Comparison of ENCODE assay signal across 30 cellular contexts in the genomic region with DNA sequence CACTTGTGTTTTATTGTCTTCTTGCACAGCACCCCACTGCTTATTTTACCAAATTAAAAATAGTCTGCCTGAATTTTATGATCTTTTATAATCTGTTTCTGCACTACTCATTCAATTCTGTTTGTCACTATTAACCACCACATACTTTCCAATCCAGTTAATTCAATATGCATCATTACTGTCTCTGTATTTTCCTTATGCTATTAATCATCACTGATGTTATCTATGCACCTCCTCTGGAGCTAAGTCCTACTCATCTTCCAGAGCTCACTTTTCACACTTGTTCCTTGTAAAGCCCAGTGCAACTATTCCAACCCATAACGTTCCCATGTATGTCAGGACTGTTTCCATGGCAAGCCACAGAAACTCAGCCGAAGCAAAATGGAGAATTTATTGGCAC.
"Had no signal": no experiment of that assay in that cellular context is flagged by ENCODE, and none has a peak within 500 bp of the region (broad histone marks: within the 10 kb centered on the region; RNA-seq: fewer than 3 reads in every experiment).

No MANE protein-coding gene starts in this region.

- H3K9me3 Mint-ChIP-seq: activated CD4-positive, alpha-beta memory T cell treated with anti-CD3 and anti-CD28 coated beads, Interleukin-2, amount 10 ng/mL, durations not matched to agents 7 days and 5 days; activated CD4-positive, alpha-beta T cell treated with anti-CD3 and anti-CD28 coated beads, Interleukin-2, amount 10 ng/mL, durations not matched to agents 7 days and 5 days; activated T-cell treated with anti-CD3 and anti-CD28 coated beads, Interleukin-2, amount 50 U/mL, for 24 hours; central memory CD8-positive, alpha-beta T cell; neural crest cell; stimulated activated naive B cell treated with anti-CD40 and anti-IgM and Interleukin-4, amounts not matched to agents 10 μg/mL and 1 μg/mL and 100 μg/mL, for 72 hours had no signal

- H3K4me1 ChIP-seq: esophagus squamous epithelium, gastroesophageal sphincter, pancreas, stomach, thyroid gland, upper lobe of left lung, vagina had no signal

- H3K9me3 ChIP-seq: esophagus squamous epithelium, pancreas, thyroid gland, upper lobe of left lung, vagina had no signal

- H3K4me3 ChIP-seq: esophagus squamous epithelium, gastroesophageal sphincter, pancreas, stomach, thyroid gland, upper lobe of left lung, vagina had no signal

- DNase-seq: activated CD4-positive, alpha-beta memory T cell treated with anti-CD3 and anti-CD28 coated beads, Interleukin-2, amount 10 ng/mL, durations not matched to agents 7 days and 5 days; activated CD4-positive, alpha-beta T cell treated with anti-CD3 and anti-CD28 coated beads for 1 hour; activated CD4-positive, alpha-beta T cell treated with anti-CD3 and anti-CD28 coated beads, Interleukin-2, amount 10 ng/mL, durations not matched to agents 7 days and 5 days; activated CD8-positive, alpha-beta memory T cell treated with anti-CD3 and anti-CD28 coated beads, Interleukin-2, amount 50 U/mL, for 48 hours; activated gamma-delta T cell; activated naive CD4-positive, alpha-beta T cell treated with anti-CD3 and anti-CD28 coated beads, Interleukin-2, amount 50 U/mL, for 16 hours; activated T-cell treated with anti-CD3 and anti-CD28 coated beads, Interleukin-2, amount 50 U/mL, for 24 hours; amniotic stem cell; dermis blood vessel endothelial cell; effector CD4-positive, alpha-beta T cell; esophagus squamous epithelium; head of caudate nucleus; hippocampal formation; left cardiac atrium; left ventricle myocardium superior; naive B cell; nucleus accumbens; pancreas; right cardiac atrium; stimulated activated CD4-positive, alpha-beta T cell treated with anti-CD3 and anti-CD28 coated beads, Interleukin-15, amount 100 ng/mL, for 24 hours; stimulated activated CD4-positive, alpha-beta T cell treated with anti-CD3 and anti-CD28 coated beads, Interleukin-2, amount 100 ng/mL, for 24 hours; stimulated activated naive B cell treated with anti-CD40 and anti-IgM and Interleukin-4, amounts not matched to agents 10 μg/mL and 1 μg/mL and 100 μg/mL, for 72 hours; stomach; T-helper 9 cell; thyroid gland; upper lobe of left lung had no signal

- H3K27ac ChIP-seq: esophagus squamous epithelium, gastroesophageal sphincter, pancreas, stomach, thyroid gland, upper lobe of left lung, vagina had no signal

- H3K36me3 Mint-ChIP-seq: naive B cell; stimulated activated naive B cell treated with anti-CD40 and anti-IgM and Interleukin-4, amounts not matched to agents 10 μg/mL and 1 μg/mL and 100 μg/mL, for 72 hours had no signal

- H3K4me3 Mint-ChIP-seq: activated CD4-positive, alpha-beta memory T cell treated with anti-CD3 and anti-CD28 coated beads, Interleukin-2, amount 10 ng/mL, durations not matched to agents 7 days and 5 days; activated CD4-positive, alpha-beta T cell treated with anti-CD3 and anti-CD28 coated beads, Interleukin-2, amount 10 ng/mL, durations not matched to agents 7 days and 5 days; activated T-cell treated with anti-CD3 and anti-CD28 coated beads, Interleukin-2, amount 50 U/mL, for 24 hours; central memory CD8-positive, alpha-beta T cell; naive B cell; neural crest cell; stimulated activated naive B cell treated with anti-CD40 and anti-IgM and Interleukin-4, amounts not matched to agents 10 μg/mL and 1 μg/mL and 100 μg/mL, for 72 hours had no signal

- ATAC-seq: gastroesophageal sphincter; left cardiac atrium; left ventricle myocardium superior; pancreas; right cardiac atrium; stimulated activated naive B cell treated with anti-CD40 and anti-IgM and Interleukin-4, amounts not matched to agents 10 μg/mL and 1 μg/mL and 100 μg/mL, for 72 hours had no signal

- H3K27ac Mint-ChIP-seq: activated CD4-positive, alpha-beta memory T cell treated with anti-CD3 and anti-CD28 coated beads, Interleukin-2, amount 10 ng/mL, durations not matched to agents 7 days and 5 days; activated CD4-positive, alpha-beta T cell treated with anti-CD3 and anti-CD28 coated beads, Interleukin-2, amount 10 ng/mL, durations not matched to agents 7 days and 5 days; activated T-cell treated with anti-CD3 and anti-CD28 coated beads, Interleukin-2, amount 50 U/mL, for 24 hours; naive B cell; stimulated activated naive B cell treated with anti-CD40 and anti-IgM and Interleukin-4, amounts not matched to agents 10 μg/mL and 1 μg/mL and 100 μg/mL, for 72 hours had no signal

- H3K27me3 ChIP-seq: esophagus squamous epithelium, gastroesophageal sphincter, pancreas, stomach, thyroid gland, upper lobe of left lung, vagina had no signal

- H3K27me3 Mint-ChIP-seq: activated CD4-positive, alpha-beta memory T cell treated with anti-CD3 and anti-CD28 coated beads, Interleukin-2, amount 10 ng/mL, durations not matched to agents 7 days and 5 days; activated CD4-positive, alpha-beta T cell treated with anti-CD3 and anti-CD28 coated beads, Interleukin-2, amount 10 ng/mL, durations not matched to agents 7 days and 5 days; activated T-cell treated with anti-CD3 and anti-CD28 coated beads, Interleukin-2, amount 50 U/mL, for 24 hours; central memory CD8-positive, alpha-beta T cell; naive B cell; stimulated activated naive B cell treated with anti-CD40 and anti-IgM and Interleukin-4, amounts not matched to agents 10 μg/mL and 1 μg/mL and 100 μg/mL, for 72 hours had no signal

- H3K36me3 ChIP-seq: esophagus squamous epithelium, gastroesophageal sphincter, pancreas, stomach, thyroid gland, upper lobe of left lung, vagina had no signal

- H3K4me1 Mint-ChIP-seq: activated CD4-positive, alpha-beta memory T cell treated with anti-CD3 and anti-CD28 coated beads, Interleukin-2, amount 10 ng/mL, durations not matched to agents 7 days and 5 days; activated CD4-positive, alpha-beta T cell treated with anti-CD3 and anti-CD28 coated beads, Interleukin-2, amount 10 ng/mL, durations not matched to agents 7 days and 5 days; central memory CD8-positive, alpha-beta T cell; naive B cell; neural crest cell; stimulated activated naive B cell treated with anti-CD40 and anti-IgM and Interleukin-4, amounts not matched to agents 10 μg/mL and 1 μg/mL and 100 μg/mL, for 72 hours had no signal
